ENCODE assay signal across 22 cellular contexts in genomic region chr3:167798443-167798842, GRCh38.
A peak's percentile ranks its signal among the peaks of the same experiment; 100 is the strongest.
DNase-seq lines count a peak whose midpoint lies in the region; ATAC-seq, FAIRE-seq and TF ChIP-seq lines count a peak whose summit lies in the region.
"Had no signal": no experiment of that assay in that cellular context is flagged by ENCODE, and none has a peak within 500 bp of the region (broad histone marks: within the 10 kb centered on the region; RNA-seq: fewer than 3 reads in every experiment).

No MANE protein-coding gene starts in this region.

- H3K4me2 ChIP-seq in GM12878 (ENCODE audit: control insufficient read depth, insufficient read depth), result no peak overlapping the region

- no peaks in the 10 kb centered on the region for H3K27me3 Mint-ChIP-seq in CD14-positive monocyte (ENCODE audit: low read depth in 3 of 3)
- H3K27me3 Mint-ChIP-seq: activated CD8-positive, alpha-beta T cell treated with anti-CD3 and anti-CD28 coated beads for 36 hours; activated naive CD8-positive, alpha-beta T cell treated with anti-CD3 and anti-CD28 coated beads, Interleukin-2, amount 50 U/mL, for 24 hours had no signal

- H3K4me1 Mint-ChIP-seq in CD14-positive monocyte, result no peaks in the 10 kb centered on the region

- no peak overlapping the region for H3K4me3 ChIP-seq in GM12878
- no peak overlapping the region for H3K4me3 ChIP-seq in right lobe of liver
- H3K4me3 ChIP-seq: breast epithelium, thoracic aorta had no signal

- no peak for TF ChIP-seq RAD21 in GM12878 (IDR thresholded peaks at IDR 0.05; ENCODE audit: insufficient read depth, low read depth, low read length)

- in situ Hi-C loops in GM12878 (cut with MboI), result no loop called here

- H3K36me3 ChIP-seq in GM12878 (ENCODE audit: control insufficient read depth in 2 of 2, insufficient read depth in 2 of 2, low read length in 1 of 2) (no peaks in the 10 kb centered on the region), right lobe of liver (no peaks in the 10 kb centered on the region)
- H3K36me3 ChIP-seq: breast epithelium, thoracic aorta, WERI-Rb-1 had no signal

- no peak overlapping the region for H3K4me3 Mint-ChIP-seq in CD14-positive monocyte
- H3K4me3 Mint-ChIP-seq: activated CD8-positive, alpha-beta T cell treated with anti-CD3 and anti-CD28 coated beads for 36 hours; activated naive CD8-positive, alpha-beta T cell treated with anti-CD3 and anti-CD28 coated beads, Interleukin-2, amount 50 U/mL, for 24 hours; activated T-helper 1 cell treated with anti-CD3 and anti-CD28 coated beads, Interleukin-12 subunit alpha, Interleukin-12 subunit beta, Interleukin-2, Interleukin-4 antibody, amounts not matched to agents 30 ng/mL and 10 ng/mL and 1 ng/mL, durations not matched to agents 14 hours and 24 hours and 36 hours had no signal

- CTCF ChIA-PET in GM12878 (lab: Yijun Ruan, JAX), result no interaction called here

- ATAC-seq in GM18867 (IDR thresholded peaks at IDR 0.05; ENCODE audit: unreplicated experiment) (peak; percentile 91), GM21447 (IDR thresholded peaks at IDR 0.05; ENCODE audit: unreplicated experiment) (peak; percentile 74), HG02943 (IDR thresholded peaks at IDR 0.05; ENCODE audit: low read depth, unreplicated experiment) (peak; percentile 81), GM12878 (peak; percentile 30; the same call in 1 of the 3 replicates), right lobe of liver (no peak), GM18517 (IDR thresholded peaks at IDR 0.05; ENCODE audit: unreplicated experiment) (no peak), HG03460 (IDR thresholded peaks at IDR 0.05; ENCODE audit: unreplicated experiment) (no peak)
- ATAC-seq: activated CD8-positive, alpha-beta T cell treated with anti-CD3 and anti-CD28 coated beads for 36 hours; activated naive CD8-positive, alpha-beta T cell treated with anti-CD3 and anti-CD28 coated beads, Interleukin-2, amount 50 U/mL, for 24 hours had no signal

- H3K79me2 ChIP-seq in GM12878 (ENCODE audit: control insufficient read depth, insufficient read depth, low read length), result no peaks in the 10 kb centered on the region

- BruUV-seq in GM12878 (replicated peaks; lab: Mats Ljungman, UMichigan), result no TSS peak

- H3K27ac ChIP-seq in GM12878 (ENCODE audit: control insufficient read depth, insufficient read depth) (no peak overlapping the region), right lobe of liver (no peak overlapping the region)
- H3K27ac ChIP-seq: breast epithelium, thoracic aorta, WERI-Rb-1 had no signal

- peaks cover 0 to 4% (median 0%) of the 10 kb centered on the region in 7 donors for H3K9me3 Mint-ChIP-seq in CD14-positive monocyte
- H3K9me3 Mint-ChIP-seq: activated CD8-positive, alpha-beta T cell treated with anti-CD3 and anti-CD28 coated beads for 36 hours; activated naive CD8-positive, alpha-beta T cell treated with anti-CD3 and anti-CD28 coated beads, Interleukin-2, amount 50 U/mL, for 24 hours; activated T-helper 1 cell treated with anti-CD3 and anti-CD28 coated beads, Interleukin-12 subunit alpha, Interleukin-12 subunit beta, Interleukin-2, Interleukin-4 antibody, amounts not matched to agents 30 ng/mL and 10 ng/mL and 1 ng/mL, durations not matched to agents 14 hours and 24 hours and 36 hours had no signal

- RAD21 ChIA-PET in GM12878 (lab: Charles Lee; ENCODE audit: unreplicated experiment), result interaction anchor here (1.0 kb wide), 1 partner anchor 24 kb away, joined by 3 read pairs; no protein-coding TSS in a partner anchor

- no peak overlapping the region for H2AFZ ChIP-seq in GM12878 (ENCODE audit: control insufficient read depth, low read depth, low read length)

- H3K4me1 ChIP-seq in GM12878 (ENCODE audit: control insufficient read depth, insufficient read depth, low read length), result peaks cover 8% of the 10 kb centered on the region
- no peaks in the 10 kb centered on the region for H3K4me1 ChIP-seq in right lobe of liver
- H3K4me1 ChIP-seq: breast epithelium had no signal

- intact Hi-C loops in GM12878 (cut with micrococcal nuclease; ENCODE audit: unreplicated experiment) (no loop called here), right lobe of liver (cut with DNase I) (no loop called here), CD14-positive monocyte (cut with micrococcal nuclease) (no loop called here)

- POLR2A ChIA-PET in GM12878 (lab: Charles Lee), result no interaction called here

- SMC1A ChIA-PET in GM12878 (lab: Charles Lee; ENCODE audit: uncharacterized antibody, unreplicated experiment), result no interaction called here

- H3K27me3 ChIP-seq in GM12878 (replicated peaks in 1 of 2; ENCODE audit: control insufficient read depth in 2 of 2, insufficient read depth in 2 of 2, low read length in 1 of 2), result no peaks in the 10 kb centered on the region
- no peaks in the 10 kb centered on the region for H3K27me3 ChIP-seq in right lobe of liver
- H3K27me3 ChIP-seq: breast epithelium had no signal

- no peak for TF ChIP-seq EP300 in GM12878 (IDR thresholded peaks at IDR 0.05; ENCODE audit: borderline replicate concordance in 1 of 2, control insufficient read depth in 1 of 2, low read depth in 2 of 2, low read length in 2 of 2)

- no peaks in the 10 kb centered on the region for H3K9me3 ChIP-seq in GM12878 (replicated peaks; ENCODE audit: control insufficient read depth, insufficient read depth, low read length)
- H3K9me3 ChIP-seq in right lobe of liver, result no peaks in the 10 kb centered on the region
- H3K9me3 ChIP-seq: breast epithelium, thoracic aorta had no signal

- TF ChIP-seq POLR2A in GM12878 (IDR thresholded peaks at IDR 0.05; ENCODE audit: low read depth, low read length), result no peak
- no peak for TF ChIP-seq POLR2A in right lobe of liver (IDR thresholded peaks at IDR 0.05)

- no peak overlapping the region for H3K9ac ChIP-seq in GM12878 (ENCODE audit: control insufficient read depth, insufficient read depth, low read length)

- DNase-seq in GM12878 (ENCODE audit: low read depth, low spot score) (peak; percentile 8), right lobe of liver (no peak), CD14-positive monocyte (ENCODE audit: low spot score) (no peak)
- DNase-seq: activated CD8-positive, alpha-beta T cell treated with anti-CD3 and anti-CD28 coated beads for 36 hours; activated naive CD8-positive, alpha-beta T cell treated with anti-CD3 and anti-CD28 coated beads, Interleukin-2, amount 50 U/mL, for 24 hours; AML-193; Calu3; NCI-H1048; NCI-H748 treated with DMSO at 0.1 percent for 48 hours; stimulated activated CD4-positive, alpha-beta T cell treated with anti-CD3 and anti-CD28 coated beads, Interleukin-2, amount 100 ng/mL, for 48 hours; stimulated activated CD8-positive, alpha-beta memory T cell treated with anti-CD3 and anti-CD28 coated beads, Interleukin-4, amount 100 ng/mL, for 48 hours; T-helper 1 cell; WERI-Rb-1 had no signal

- FAIRE-seq in GM12878 (lab: Jason Lieb, UNC), result no peak
- FAIRE-seq: G401.6 had no signal

- no peak overlapping the region for H3K27ac Mint-ChIP-seq in CD14-positive monocyte
- H3K27ac Mint-ChIP-seq: activated CD8-positive, alpha-beta T cell treated with anti-CD3 and anti-CD28 coated beads for 36 hours; activated naive CD8-positive, alpha-beta T cell treated with anti-CD3 and anti-CD28 coated beads, Interleukin-2, amount 50 U/mL, for 24 hours; activated T-helper 1 cell treated with anti-CD3 and anti-CD28 coated beads, Interleukin-12 subunit alpha, Interleukin-12 subunit beta, Interleukin-2, Interleukin-4 antibody, amounts not matched to agents 30 ng/mL and 10 ng/mL and 1 ng/mL, durations not matched to agents 14 hours and 24 hours and 36 hours had no signal

- no peaks in the 10 kb centered on the region for H4K20me1 ChIP-seq in GM12878 (ENCODE audit: control insufficient read depth, insufficient read depth)

- no peak for TF ChIP-seq CTCF in GM12878 (IDR thresholded peaks at IDR 0.05 in 2 of 3, conservative IDR thresholded peaks at IDR 0.05 in 1 of 3; ENCODE audit: control insufficient read depth in 2 of 3, extremely low read depth in 1 of 3, insufficient read depth in 1 of 3, low read depth in 3 of 3, low read length in 3 of 3)
- no peak for TF ChIP-seq CTCF in right lobe of liver (IDR thresholded peaks at IDR 0.05)
- TF ChIP-seq CTCF in CD14-positive monocyte (IDR thresholded peaks at IDR 0.05), result no peak

- H3K36me3 Mint-ChIP-seq in CD14-positive monocyte, result no peaks in the 10 kb centered on the region

TF ChIP-seq in GM12878, 131 proteins besides CTCF, POLR2A, EP300 and RAD21:
- no peak for TF ChIP-seq HDAC6 (IDR thresholded peaks at IDR 0.05; ENCODE audit: unreplicated experiment)
- peak; percentile 50 for TF ChIP-seq RUNX3 (IDR thresholded peaks at IDR 0.05; ENCODE audit: low read length)
TF ChIP-seq in GM12878: peak in this region for 1.

Comparison
In these comparisons a context has a peak if more than half of its experiments do, and no peak if none do; other contexts are left out.
1. ATAC-seq: peak in GM18867 (single experiment), GM21447 (single experiment), HG02943 (single experiment) and GM12878 (single experiment); none in right lobe of liver (0 of 4), GM18517 (single experiment) and HG03460 (single experiment).